ENCODE assay signal across 11 cellular contexts in genomic region chr3:197302696-197303341, GRCh38. TPM values are rescaled to one million over a fixed set of nuclear protein-coding genes. Genes with fewer than 3 reads are reported as not detected.
DNase-seq lines count a peak whose midpoint lies in the region; ATAC-seq and TF ChIP-seq lines count a peak whose summit lies in the region.
"Had no signal": no experiment of that assay in that cellular context is flagged by ENCODE, and none has a peak within 500 bp of the region (broad histone marks: within the 10 kb centered on the region; RNA-seq: fewer than 3 reads in every experiment).

No MANE protein-coding gene starts in this region.

- H3K27ac Mint-ChIP-seq in naive thymus-derived CD4-positive, alpha-beta T cell = no peak overlapping the region
- H3K27ac Mint-ChIP-seq in glutamatergic neuron (ENCODE audit: unreplicated experiment) (no peak overlapping the region), CD14-positive monocyte (no peak overlapping the region)
- H3K27ac Mint-ChIP-seq: activated CD4-positive, alpha-beta T cell treated with anti-CD3 and anti-CD28 coated beads, Interleukin-2, amount 10 ng/mL, durations not matched to agents 24 days and 14 days had no signal

- intact Hi-C loops in naive thymus-derived CD4-positive, alpha-beta T cell (cut with micrococcal nuclease) = no loop called here
- intact Hi-C loops in CD14-positive monocyte (cut with micrococcal nuclease) = no loop called here

- DNase-seq in M059J (ENCODE audit: low read depth) (peak; percentile 86), brain microvascular endothelial cell (peak; percentile 88), kidney tubule cell (ENCODE audit: low spot score) (peak; percentile 79), glutamatergic neuron (no peak), CD14-positive monocyte (ENCODE audit: low spot score) (no peak)
- no peak for DNase-seq in naive thymus-derived CD4-positive, alpha-beta T cell
- DNase-seq: activated CD4-positive, alpha-beta T cell treated with anti-CD3 and anti-CD28 coated beads, Interleukin-2, amount 10 ng/mL, durations not matched to agents 24 days and 14 days; NCI-H1105; thyroid gland had no signal

- H3K4me1 ChIP-seq in BLaER1 = peaks cover 22% of the 10 kb centered on the region
- peaks cover 7 to 12% of the 10 kb centered on the region in 2 donors for H3K4me1 ChIP-seq in naive thymus-derived CD4-positive, alpha-beta T cell (ENCODE audit: control insufficient read depth in 2 of 2, insufficient read depth in 2 of 2, low read length in 2 of 2)

- no peak overlapping the region for H3K4me3 ChIP-seq in BLaER1
- H3K4me3 ChIP-seq in brain microvascular endothelial cell (ENCODE audit: low read depth, low read length) = no peak overlapping the region
- no peak overlapping the region for H3K4me3 ChIP-seq in naive thymus-derived CD4-positive, alpha-beta T cell (ENCODE audit: low read length)
- H3K4me3 ChIP-seq: thyroid gland had no signal

- H3K36me3 ChIP-seq in BLaER1 (no peaks in the 10 kb centered on the region), brain microvascular endothelial cell (replicated peaks) (peaks cover under 1% of the 10 kb centered on the region)
- H3K36me3 ChIP-seq in naive thymus-derived CD4-positive, alpha-beta T cell (ENCODE audit: control insufficient read depth in 2 of 3, insufficient read depth in 3 of 3, low read length in 3 of 3) = peaks cover 0 to 4% (median 0%) of the 10 kb centered on the region in 3 experiments
- H3K36me3 ChIP-seq: thyroid gland had no signal

- no peak for ATAC-seq in naive thymus-derived CD4-positive, alpha-beta T cell
- ATAC-seq in GM18909 (IDR thresholded peaks at IDR 0.05; ENCODE audit: poor library complexity, unreplicated experiment) = no peak

- H3K27ac ChIP-seq in BLaER1 = no peak overlapping the region
- peak overlapping the region; percentile 48 for H3K27ac ChIP-seq in brain microvascular endothelial cell
- H3K27ac ChIP-seq in naive thymus-derived CD4-positive, alpha-beta T cell (ENCODE audit: low read depth, low read length) = no peak overlapping the region
- H3K27ac ChIP-seq: thyroid gland had no signal

- peaks cover 0 to 23% (median 10%) of the 10 kb centered on the region in 7 donors for H3K4me1 Mint-ChIP-seq in naive thymus-derived CD4-positive, alpha-beta T cell
- H3K4me1 Mint-ChIP-seq in glutamatergic neuron (ENCODE audit: low read depth, unreplicated experiment) = no peaks in the 10 kb centered on the region
- H3K4me1 Mint-ChIP-seq in CD14-positive monocyte = peaks cover 13% of the 10 kb centered on the region

- no peaks in the 10 kb centered on the region for H3K9me3 ChIP-seq in BLaER1
- no peaks in the 10 kb centered on the region for H3K9me3 ChIP-seq in naive thymus-derived CD4-positive, alpha-beta T cell (ENCODE audit: control insufficient read depth in 2 of 3, low read length in 3 of 3)
- H3K9me3 ChIP-seq: thyroid gland had no signal

- CTCF ChIA-PET in naive thymus-derived CD4-positive, alpha-beta T cell (lab: Charles Lee) = interaction anchor here (0.5 kb wide), 1 partner anchor 427 kb away, joined by 3 read pairs; no protein-coding TSS in a partner anchor

- H3K27me3 Mint-ChIP-seq in naive thymus-derived CD4-positive, alpha-beta T cell = peaks cover 0 to 46% (median 11%) of the 10 kb centered on the region in 5 donors
- H3K27me3 Mint-ChIP-seq in glutamatergic neuron (ENCODE audit: unreplicated experiment) (no peaks in the 10 kb centered on the region), CD14-positive monocyte (ENCODE audit: low read depth in 3 of 3) (peaks cover 27 to 33% (median 30%) of the 10 kb centered on the region in 3 donors)

- H3K4me3 Mint-ChIP-seq in naive thymus-derived CD4-positive, alpha-beta T cell = no peak overlapping the region
- H3K4me3 Mint-ChIP-seq in glutamatergic neuron (ENCODE audit: unreplicated experiment) = no peak overlapping the region
- no peak overlapping the region for H3K4me3 Mint-ChIP-seq in CD14-positive monocyte
- H3K4me3 Mint-ChIP-seq: activated CD4-positive, alpha-beta T cell treated with anti-CD3 and anti-CD28 coated beads, Interleukin-2, amount 10 ng/mL, durations not matched to agents 24 days and 14 days had no signal

- H3K27me3 ChIP-seq in BLaER1 = peaks cover 18% of the 10 kb centered on the region
- no peaks in the 10 kb centered on the region for H3K27me3 ChIP-seq in brain microvascular endothelial cell (replicated peaks)
- no peaks in the 10 kb centered on the region for H3K27me3 ChIP-seq in naive thymus-derived CD4-positive, alpha-beta T cell (ENCODE audit: control insufficient read depth in 2 of 2, insufficient read depth in 2 of 2, low read length in 2 of 2)
- H3K27me3 ChIP-seq: thyroid gland had no signal

- H3K4me2 ChIP-seq in BLaER1 = peak overlapping the region; percentile 41

- H3K9ac ChIP-seq in BLaER1 = no peak overlapping the region

- peaks cover 0 to 4% (median 0%) of the 10 kb centered on the region in 5 donors for H3K36me3 Mint-ChIP-seq in naive thymus-derived CD4-positive, alpha-beta T cell
- H3K36me3 Mint-ChIP-seq in glutamatergic neuron (ENCODE audit: unreplicated experiment) (no peaks in the 10 kb centered on the region), CD14-positive monocyte (peaks cover 0 to 2% of the 10 kb centered on the region in 2 donors)

- in situ Hi-C loops in brain microvascular endothelial cell (cut with HindIII; ENCODE audit: low pct_ligation_motif_present, low sequenced_read_pairs) = no loop called here

- TF ChIP-seq CTCF in brain microvascular endothelial cell (IDR thresholded peaks at IDR 0.05; ENCODE audit: low read depth, low read length, missing control alignments) (peak; percentile 23), glutamatergic neuron (IDR thresholded peaks at IDR 0.05; ENCODE audit: partially characterized antibody, unreplicated experiment) (no peak), CD14-positive monocyte (IDR thresholded peaks at IDR 0.05) (no peak)

- H4K20me1 ChIP-seq in BLaER1 = no peaks in the 10 kb centered on the region

- POLR2A ChIA-PET in naive thymus-derived CD4-positive, alpha-beta T cell (lab: Charles Lee) = no interaction called here

- H3K9me3 Mint-ChIP-seq in naive thymus-derived CD4-positive, alpha-beta T cell = no peaks in the 10 kb centered on the region
- H3K9me3 Mint-ChIP-seq in glutamatergic neuron (ENCODE audit: unreplicated experiment) (peaks cover 2% of the 10 kb centered on the region), CD14-positive monocyte (peaks cover 0 to 2% (median 0%) of the 10 kb centered on the region in 7 donors)
- H3K9me3 Mint-ChIP-seq: activated CD4-positive, alpha-beta T cell treated with anti-CD3 and anti-CD28 coated beads, Interleukin-2, amount 10 ng/mL, durations not matched to agents 24 days and 14 days had no signal

RNA-seq across cellular contexts. Expression of gene DLG1, which starts 4.4 kb away (rescaled TPM):
- total RNA-seq in M059J (2014; rRNA removed; shearing (Covaris generic)) = 99.0 and 103 TPM in 2 replicates
- 10 to 100 TPM; 79.5 to 96.5 (median 86.0) TPM for total RNA-seq in naive thymus-derived CD4-positive, alpha-beta T cell
- polyA plus RNA-seq in naive thymus-derived CD4-positive, alpha-beta T cell = 10 to 100 TPM; 27.9 to 29.0 TPM
- 66.0 TPM for total RNA-seq in glutamatergic neuron (ENCODE audit: unreplicated experiment)
- polyA plus RNA-seq in CD14-positive monocyte = 10 to 100 TPM in 1 of 2 donors, 1 to 10 TPM in 1; 6.5 to 10.2 TPM

Comparison
In these comparisons a context has a peak if more than half of its experiments do, and no peak if none do; other contexts are left out.
1. DNase-seq: peak in M059J (single experiment), brain microvascular endothelial cell (single experiment) and kidney tubule cell (single experiment); none in naive thymus-derived CD4-positive, alpha-beta T cell (0 of 9), glutamatergic neuron (single experiment) and CD14-positive monocyte (single experiment).